ENCODE assay signal across 8 cellular contexts in genomic region chr22:37807410-37808293, GRCh38. TPM values are rescaled to one million over a fixed set of nuclear protein-coding genes. Genes with fewer than 3 reads are reported as not detected.
DNase-seq lines count a peak whose midpoint lies in the region; ATAC-seq and TF ChIP-seq lines count a peak whose summit lies in the region.

Gene GCAT, plus strand, starts transcription at chr22:37807934. Its CDS starts 34 bp downstream, at chr22:37807968.

- H3K36me3 Mint-ChIP-seq in activated CD4-positive, alpha-beta T cell treated with anti-CD3 and anti-CD28 coated beads, Interleukin-2, amount 10 ng/mL, durations not matched to agents 7 days and 5 days (ENCODE audit: low read depth): peaks cover 3% of the 10 kb centered on the region

- peaks cover 45% of the 10 kb centered on the region for H3K4me1 Mint-ChIP-seq in activated CD4-positive, alpha-beta T cell treated with anti-CD3 and anti-CD28 coated beads, Interleukin-2, amount 10 ng/mL, durations not matched to agents 7 days and 5 days

- ATAC-seq in HG03432 (IDR thresholded peaks at IDR 0.05; ENCODE audit: unreplicated experiment): peak; percentile 84

- CTCF ChIA-PET in activated CD4-positive, alpha-beta T cell treated with anti-CD3 and anti-CD28 coated beads, Interleukin-2, amount 10 ng/mL, durations not matched to agents 7 days and 5 days (lab: Charles Lee): interaction anchor here (0.6 to 6.0 kb wide), 7 partner anchors 11 to 954 kb away, joined by 3 to 59 read pairs (median 4); partner anchors contain the start of gene GALR3

- H3K4me3 ChIP-seq in AG10803 (ENCODE audit: low read length): peak within 1 kb of the TSS; percentile 81

- TF ChIP-seq POLR2A in GM19193 (IDR thresholded peaks at IDR 0.05; ENCODE audit: extremely low read depth, insufficient read depth, insufficient read length): peak; percentile 58

- POLR2A ChIA-PET in activated CD4-positive, alpha-beta T cell treated with anti-CD3 and anti-CD28 coated beads, Interleukin-2, amount 10 ng/mL, durations not matched to agents 7 days and 5 days (lab: Charles Lee): no interaction called here

- peak within 1 kb of the TSS; percentile 19 for H3K27ac Mint-ChIP-seq in activated CD4-positive, alpha-beta T cell treated with anti-CD3 and anti-CD28 coated beads, Interleukin-2, amount 10 ng/mL, durations not matched to agents 7 days and 5 days

- H3K27me3 Mint-ChIP-seq in activated CD4-positive, alpha-beta T cell treated with anti-CD3 and anti-CD28 coated beads, Interleukin-2, amount 10 ng/mL, durations not matched to agents 7 days and 5 days: peaks cover 40% of the 10 kb centered on the region

- peak within 1 kb of the TSS; percentile 75 for H3K4me3 Mint-ChIP-seq in activated CD4-positive, alpha-beta T cell treated with anti-CD3 and anti-CD28 coated beads, Interleukin-2, amount 10 ng/mL, durations not matched to agents 7 days and 5 days

- DNase-seq in AG10803 (ENCODE audit: low read depth) (peak; percentile 95), NCI-H69 (lab: John Stamatoyannopoulos, UW) (peak; percentile 99), cortex of kidney (lab: John Stamatoyannopoulos, UW) (peak; percentile 88), left kidney (ENCODE audit: low read depth, low spot score) (peak; percentile 99)
- peak; percentile 93 for DNase-seq in activated CD4-positive, alpha-beta T cell treated with anti-CD3 and anti-CD28 coated beads, Interleukin-2, amount 10 ng/mL, durations not matched to agents 7 days and 5 days
- peak; percentile 79 to 90 for DNase-seq in stimulated activated CD4-positive, alpha-beta T cell treated with anti-CD3 and anti-CD28 coated beads, Interleukin-1b, Interleukin-23, amount 100 ng/mL, for 4 hours (ENCODE audit: low read depth in 2 of 2)

- H3K9me3 Mint-ChIP-seq in activated CD4-positive, alpha-beta T cell treated with anti-CD3 and anti-CD28 coated beads, Interleukin-2, amount 10 ng/mL, durations not matched to agents 7 days and 5 days: no peaks in the 10 kb centered on the region

- no peak for TF ChIP-seq CTCF in AG10803 (conservative IDR thresholded peaks at IDR 0.05; ENCODE audit: low read length)

RNA-seq across cellular contexts. Expression of gene GCAT, which starts in this region (rescaled TPM):
- total RNA-seq in activated CD4-positive, alpha-beta T cell treated with anti-CD3 and anti-CD28 coated beads, Interleukin-2, amount 10 ng/mL, durations not matched to agents 7 days and 5 days: 10 to 100 TPM; 10.4 to 12.0 TPM

Comparison
In these comparisons a context has a peak if more than half of its experiments do, and no peak if none do; other contexts are left out.
1. Peak in every context shown above with its lines: DNase-seq, ATAC-seq and H3K4me3 ChIP-seq.